Comparison of ENCODE assay signal across 15 cellular contexts in genomic region chr7:130114374-130114773, GRCh38. TPM values are rescaled to one million over a fixed set of nuclear protein-coding genes. Genes with fewer than 3 reads are reported as not detected.
DNase-seq lines count a peak whose midpoint lies in the region; ATAC-seq and TF ChIP-seq lines count a peak whose summit lies in the region.
"Had no signal": no experiment of that assay in that cellular context is flagged by ENCODE, and none has a peak within 500 bp of the region (broad histone marks: within the 10 kb centered on the region; RNA-seq: fewer than 3 reads in every experiment).

No MANE protein-coding gene starts in this region.

- H3K4me3 ChIP-seq in left ventricle myocardium inferior: no peak overlapping the region
- H3K4me3 ChIP-seq: sigmoid colon, testis had no signal

- intact Hi-C loops in left ventricle myocardium inferior (cut with micrococcal nuclease): no loop called here

- peaks cover 22% of the 10 kb centered on the region for H3K36me3 Mint-ChIP-seq in mesothelial cell of epicardium

- H3K4me3 Mint-ChIP-seq in mesothelial cell of epicardium: no peak overlapping the region
- H3K4me3 Mint-ChIP-seq: CD4-positive, alpha-beta memory T cell had no signal

- peaks cover 7% of the 10 kb centered on the region for H3K36me3 ChIP-seq in left ventricle myocardium inferior

- DNase-seq in NAMALWA (ENCODE audit: low spot score) (peak; percentile 56), mesothelial cell of epicardium (ENCODE audit: low spot score in 2 of 2, unreplicated experiment in 2 of 2) (no peak), DMS153 treated with DMSO at 0.1 percent for 48 hours (lab: John Stamatoyannopoulos, UW; ENCODE audit: unreplicated experiment) (no peak), left ventricle myocardium inferior (no peak), AG08396 (ENCODE audit: low spot score) (no peak)
- DNase-seq: activated CD4-positive, CD25-positive, alpha-beta regulatory T cell treated with anti-CD3 and anti-CD28 coated beads, Interleukin-2, amount 50 U/mL, for 72 hours; CD4-positive, alpha-beta memory T cell; foreskin melanocyte; NCI-H1417 treated with DMSO at 0.1 percent for 48 hours; sigmoid colon; SK-N-SH; testis had no signal

- H3K27ac ChIP-seq in left ventricle myocardium inferior (replicated peaks): no peak overlapping the region
- H3K27ac ChIP-seq: sigmoid colon, testis had no signal

- peaks cover 9% of the 10 kb centered on the region for H3K9me3 Mint-ChIP-seq in mesothelial cell of epicardium

- H3K27me3 Mint-ChIP-seq in mesothelial cell of epicardium (ENCODE audit: low read depth): no peaks in the 10 kb centered on the region
- H3K27me3 Mint-ChIP-seq: CD4-positive, alpha-beta memory T cell had no signal

- TF ChIP-seq CTCF in mesothelial cell of epicardium (IDR thresholded peaks at IDR 0.05; ENCODE audit: unreplicated experiment): no peak
- TF ChIP-seq CTCF in left ventricle myocardium inferior (IDR thresholded peaks at IDR 0.05; ENCODE audit: borderline replicate concordance): no peak

- no peaks in the 10 kb centered on the region for H3K27me3 ChIP-seq in left ventricle myocardium inferior (ENCODE audit: low read depth)
- H3K27me3 ChIP-seq: sigmoid colon, testis had no signal

- peaks cover 17% of the 10 kb centered on the region for H3K4me1 Mint-ChIP-seq in mesothelial cell of epicardium
- H3K4me1 Mint-ChIP-seq: CD4-positive, alpha-beta memory T cell had no signal

- peak overlapping the region; percentile 4 for H3K27ac Mint-ChIP-seq in mesothelial cell of epicardium

- ATAC-seq in GM18858 (IDR thresholded peaks at IDR 0.05; ENCODE audit: unreplicated experiment) (peak; percentile 68), GM21786 (IDR thresholded peaks at IDR 0.05; ENCODE audit: unreplicated experiment) (peak; percentile 65), GM21381 (IDR thresholded peaks at IDR 0.05; ENCODE audit: unreplicated experiment) (no peak)

- no peaks in the 10 kb centered on the region for H3K4me1 ChIP-seq in left ventricle myocardium inferior
- H3K4me1 ChIP-seq: sigmoid colon, testis had no signal

- H3K9me3 ChIP-seq in left ventricle myocardium inferior (replicated peaks): no peaks in the 10 kb centered on the region
- H3K9me3 ChIP-seq: sigmoid colon, SK-N-SH, testis had no signal

RNA-seq across cellular contexts. Expression of gene KLHDC10, which starts 44.0 kb away (rescaled TPM):
- total RNA-seq in mesothelial cell of epicardium (44.4 to 50.4 TPM (median 45.9 TPM) in 3 replicates), left ventricle myocardium inferior (27.0 TPM)
